19 cellular contexts compared by ENCODE assay signal in the genomic region with DNA sequence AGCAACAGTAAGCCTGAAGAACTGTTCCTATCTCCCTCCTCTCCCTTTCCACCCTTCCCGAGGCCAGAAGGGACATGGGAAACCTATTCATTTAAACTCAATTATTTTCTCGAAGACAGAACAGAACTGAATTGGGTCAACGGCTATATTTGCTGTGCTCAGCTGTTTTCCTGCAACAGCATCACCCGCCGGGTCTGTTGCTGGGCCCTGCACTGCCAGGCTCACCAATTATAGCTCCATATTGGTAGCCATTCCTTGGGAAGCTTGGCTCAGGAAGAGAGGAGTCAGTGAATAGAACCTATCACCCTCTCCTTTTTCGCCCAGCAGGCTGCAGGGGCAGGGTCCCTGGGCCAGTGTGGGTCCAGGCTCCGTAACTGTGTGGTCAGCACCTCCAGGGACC.
DNase-seq lines count a peak whose midpoint lies in the region; ATAC-seq, FAIRE-seq and TF ChIP-seq lines count a peak whose summit lies in the region.
"Had no signal": no experiment of that assay in that cellular context is flagged by ENCODE, and none has a peak within 500 bp of the region (broad histone marks: within the 10 kb centered on the region; RNA-seq: fewer than 3 reads in every experiment).

No MANE protein-coding gene starts in this region.

- peaks cover 2% of the 10 kb centered on the region for H3K4me1 ChIP-seq in HepG2 (ENCODE audit: insufficient read depth, low read length)
- no peaks in the 10 kb centered on the region for H3K4me1 ChIP-seq in right lobe of liver
- peaks cover 49 to 65% of the 10 kb centered on the region in 2 donors for H3K4me1 ChIP-seq in mucosa of rectum (ENCODE audit: control insufficient read depth in 2 of 2, insufficient read depth in 2 of 2, low read length in 2 of 2)
- H3K4me1 ChIP-seq: HAP-1 had no signal

- TF ChIP-seq EP300 in HepG2 (IDR thresholded peaks at IDR 0.05; ENCODE audit: low read depth in 2 of 2, low read length in 2 of 2) (no peak), HepG2 (CRISPR knock-in tag; IDR thresholded peaks at IDR 0.05; ENCODE audit: borderline replicate concordance) (no peak)

- TF ChIP-seq POLR2A in HepG2 (IDR thresholded peaks at IDR 0.05; ENCODE audit: insufficient read depth in 1 of 2, low read depth in 2 of 2, low read length in 2 of 2) (no peak), right lobe of liver (IDR thresholded peaks at IDR 0.05) (no peak)

- H3K9me3 ChIP-seq in HepG2 (ENCODE audit: low read length) (no peaks in the 10 kb centered on the region), right lobe of liver (no peaks in the 10 kb centered on the region), mucosa of rectum (ENCODE audit: control insufficient read depth in 2 of 2, low read length in 2 of 2) (no peaks in the 10 kb centered on the region)
- H3K9me3 ChIP-seq: BLaER1 treated with 17β-estradiol and CSF1 and Interleukin-3, amounts not matched to agents 10 nM and 100 nM; HAP-1 had no signal

- no peak for TF ChIP-seq RAD21 in HepG2 (CRISPR knock-in tag; IDR thresholded peaks at IDR 0.05)

- in situ Hi-C loops in HepG2 (cut with HindIII; ENCODE audit: extremely low pct_ligation_motif_present, low pct_unique_long_range_greater_than_20kb) = loop anchor here (25.0 kb wide), 1 partner anchor 257 kb away; no protein-coding TSS in a partner anchor

- DNase-seq in HepG2 (ENCODE audit: low spot score) (no peak), right lobe of liver (no peak), caudate nucleus (lab: John Stamatoyannopoulos, UW) (peak in 2 of 61 donors; percentile 19 to 21), NCI-H2171 (lab: John Stamatoyannopoulos, UW) (no peak), dorsolateral prefrontal cortex (no peak)
- DNase-seq in activated CD8-positive, alpha-beta memory T cell treated with anti-CD3 and anti-CD28 coated beads for 24 hours = no peak
- DNase-seq: Calu3; CD8-positive, alpha-beta T cell; DMS53; DND-41; EL; GOT3 had no signal

- CTCF ChIA-PET in HepG2 (lab: Yijun Ruan, JAX; ENCODE audit: low intra/inter-chr PET ratio, low total read pairs) = no interaction called here

- POLR2A ChIA-PET in HepG2 (lab: Yijun Ruan, JAX) = no interaction called here

- 88% methylated on average over 7 of the region's 7 CpGs for WGBS in HepG2 (ENCODE audit: low lambda C conversion rate)
- WGBS in right lobe of liver (ENCODE audit: insufficient coverage, low coverage, low lambda C conversion rate, missing lambda C conversion rate) = 88% methylated on average over 4 of the region's 7 CpGs

- no TSS peak for BruUV-seq in HepG2 (replicated peaks; lab: Mats Ljungman, UMichigan)

- H3K36me3 ChIP-seq in HepG2 (replicated peaks in 1 of 2; ENCODE audit: control insufficient read depth in 1 of 2, insufficient read depth in 2 of 2, low read length in 2 of 2) = no peaks in the 10 kb centered on the region
- H3K36me3 ChIP-seq in right lobe of liver = no peaks in the 10 kb centered on the region
- no peaks in the 10 kb centered on the region for H3K36me3 ChIP-seq in mucosa of rectum (ENCODE audit: control insufficient read depth in 2 of 2, insufficient read depth in 2 of 2, low read length in 2 of 2)
- H3K36me3 ChIP-seq: BLaER1 treated with 17β-estradiol and CSF1 and Interleukin-3, amounts not matched to agents 10 nM and 100 nM; HAP-1 had no signal

- H3K4me3 ChIP-seq in HepG2 (replicated peaks in 1 of 3; ENCODE audit: insufficient read depth in 1 of 3, low read depth in 2 of 3, low read length in 3 of 3) (no peak overlapping the region), right lobe of liver (no peak overlapping the region), mucosa of rectum (ENCODE audit: low read length in 2 of 2) (no peak overlapping the region), dorsolateral prefrontal cortex (no peak overlapping the region)
- H3K4me3 ChIP-seq: BLaER1 treated with 17β-estradiol and CSF1 and Interleukin-3, amounts not matched to agents 10 nM and 100 nM; GM12878; HAP-1 had no signal

- FAIRE-seq in HepG2 (lab: Jason Lieb, UNC) = no peak
- FAIRE-seq: GM12878 had no signal

- intact Hi-C loops in HepG2 (cut with micrococcal nuclease; ENCODE audit: unreplicated experiment) = no loop called here
- intact Hi-C loops in right lobe of liver (cut with DNase I) = no loop called here
- intact Hi-C loops in dorsolateral prefrontal cortex (cut with DNase I) = no loop called here

- H4K20me1 ChIP-seq in HepG2 (ENCODE audit: insufficient read depth, low read length) = no peaks in the 10 kb centered on the region

- H2AFZ ChIP-seq in HepG2 (ENCODE audit: low read length) = no peak overlapping the region

- H3K27me3 ChIP-seq in HepG2 (ENCODE audit: control insufficient read depth in 1 of 2, insufficient read depth in 2 of 2, low read length in 2 of 2) = no peaks in the 10 kb centered on the region; a peak in 1 of 5 replicates
- H3K27me3 ChIP-seq in right lobe of liver = no peaks in the 10 kb centered on the region
- H3K27me3 ChIP-seq in mucosa of rectum (ENCODE audit: control insufficient read depth in 2 of 2, insufficient read depth in 2 of 2, low read length in 2 of 2) = no peaks in the 10 kb centered on the region
- H3K27me3 ChIP-seq in dorsolateral prefrontal cortex = no peaks in the 10 kb centered on the region

- no peak overlapping the region for H3K4me2 ChIP-seq in HepG2 (ENCODE audit: low read depth, low read length)

- ATAC-seq in HepG2 (no peak), right lobe of liver (no peak), HG03571 (IDR thresholded peaks at IDR 0.05; ENCODE audit: unreplicated experiment) (no peak)
- ATAC-seq: CD8-positive, alpha-beta T cell; GM12878 had no signal

- H3K79me2 ChIP-seq in HepG2 (ENCODE audit: insufficient read depth, low read length) = no peaks in the 10 kb centered on the region

- H3K9ac ChIP-seq in HepG2 (ENCODE audit: insufficient read depth, low read depth, low read length) (no peak overlapping the region), mucosa of rectum (ENCODE audit: low read depth in 1 of 2, low read length in 2 of 2) (no peak overlapping the region)
- H3K9ac ChIP-seq: BLaER1 treated with 17β-estradiol and CSF1 and Interleukin-3, amounts not matched to agents 10 nM and 100 nM had no signal

- no peak for TF ChIP-seq CTCF in HepG2 (CRISPR knock-in tag; IDR thresholded peaks at IDR 0.05)
- TF ChIP-seq CTCF in right lobe of liver (IDR thresholded peaks at IDR 0.05) = no peak
- no peak for TF ChIP-seq CTCF in dorsolateral prefrontal cortex (IDR thresholded peaks at IDR 0.05 in 54 of 56, conservative IDR thresholded peaks at IDR 0.05 in 2 of 56; ENCODE audit: low read depth in 1 of 56, partially characterized antibody in 56 of 56)

- H3K27ac ChIP-seq in HepG2 (ENCODE audit: extremely low read length, insufficient read depth, low read length) = no peak overlapping the region
- no peak overlapping the region for H3K27ac ChIP-seq in right lobe of liver
- peak overlapping the region; percentile 42 for H3K27ac ChIP-seq in caudate nucleus (ENCODE audit: low read depth, low read length)
- H3K27ac ChIP-seq in mucosa of rectum (ENCODE audit: low read depth in 2 of 2, low read length in 2 of 2) = peak overlapping the region; percentile 27 to 92
- peak overlapping the region in 12 of 59 donors; percentile 7 to 59 (median 18) for H3K27ac ChIP-seq in dorsolateral prefrontal cortex
- H3K27ac ChIP-seq: 22Rv1; BLaER1 treated with 17β-estradiol and CSF1 and Interleukin-3, amounts not matched to agents 10 nM and 100 nM; HL-60 had no signal

TF ChIP-seq in HepG2, 621 proteins besides CTCF, POLR2A, EP300 and RAD21:
- TF ChIP-seq SNAPC5 (CRISPR knock-in tag; IDR thresholded peaks at IDR 0.05; ENCODE audit: borderline replicate concordance) = no peak
- TF ChIP-seq ZFYVE20 (CRISPR knock-in tag; IDR thresholded peaks at IDR 0.05; ENCODE audit: borderline replicate concordance, low read depth) = no peak
- no peak for TF ChIP-seq PCBP2 (optimal IDR thresholded peaks at IDR 0.05; ENCODE audit: low read depth, low read length, poor library complexity, severe bottlenecking)
- TF ChIP-seq, protein P1, sequence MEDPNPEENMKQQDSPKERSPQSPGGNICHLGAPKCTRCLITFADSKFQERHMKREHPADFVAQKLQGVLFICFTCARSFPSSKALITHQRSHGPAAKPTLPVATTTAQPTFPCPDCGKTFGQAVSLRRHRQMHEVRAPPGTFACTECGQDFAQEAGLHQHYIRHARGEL (CRISPR knock-in tag; IDR thresholded peaks at IDR 0.05) = no peak
- no peak for TF ChIP-seq ZNF550 (CRISPR knock-in tag; IDR thresholded peaks at IDR 0.05; ENCODE audit: borderline replicate concordance)
- no peak for TF ChIP-seq ZBTB25 (CRISPR knock-in tag; IDR thresholded peaks at IDR 0.05)
- no peak for TF ChIP-seq ZBTB8A (CRISPR knock-in tag; IDR thresholded peaks at IDR 0.05; ENCODE audit: borderline replicate concordance, low read depth)
- TF ChIP-seq SP1 (IDR thresholded peaks at IDR 0.05) = no peak
- TF ChIP-seq SP1 (CRISPR knock-in tag; IDR thresholded peaks at IDR 0.05) = no peak
- TF ChIP-seq, protein P2, sequence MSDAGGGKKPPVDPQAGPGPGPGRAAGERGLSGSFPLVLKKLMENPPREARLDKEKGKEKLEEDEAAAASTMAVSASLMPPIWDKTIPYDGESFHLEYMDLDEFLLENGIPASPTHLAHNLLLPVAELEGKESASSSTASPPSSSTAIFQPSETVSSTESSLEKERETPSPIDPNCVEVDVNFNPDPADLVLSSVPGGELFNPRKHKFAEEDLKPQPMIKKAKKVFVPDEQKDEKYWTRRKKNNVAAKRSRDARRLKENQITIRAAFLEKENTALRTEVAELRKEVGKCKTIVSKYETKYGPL (CRISPR knock-in tag; IDR thresholded peaks at IDR 0.05) = no peak
- no peak for TF ChIP-seq ZNF292 (CRISPR knock-in tag; IDR thresholded peaks at IDR 0.05; ENCODE audit: borderline replicate concordance, low read depth)
- TF ChIP-seq MAFK (conservative IDR thresholded peaks at IDR 0.05 in 1 of 2, IDR thresholded peaks at IDR 0.05 in 1 of 2; ENCODE audit: low read length in 2 of 2) = peak; percentile 71 to 88; a peak in 3 of 4 replicates
- TF ChIP-seq MAFF (IDR thresholded peaks at IDR 0.05; ENCODE audit: low read depth, low read length) = peak; percentile 77

Comparison
In these comparisons a context has a peak if more than half of its experiments do, and no peak if none do; other contexts are left out.
1. H3K27ac ChIP-seq: peak in caudate nucleus (single experiment) and mucosa of rectum (2 of 2); none in HepG2 (single experiment) and right lobe of liver (0 of 3).